ENCODE assay signal across 21 cellular contexts in genomic region chr1:46646844-46647243, GRCh38. TPM values are rescaled to one million over a fixed set of nuclear protein-coding genes. Genes with fewer than 3 reads are reported as not detected.
"Had no signal": no experiment of that assay in that cellular context is flagged by ENCODE, and none has a peak within 500 bp of the region (broad histone marks: within the 10 kb centered on the region; RNA-seq: fewer than 3 reads in every experiment).

No MANE protein-coding gene starts in this region.

- H3K27me3 Mint-ChIP-seq: T-cell had no signal

- H3K27ac Mint-ChIP-seq: natural killer cell, T-cell had no signal

- DNase-seq: activated CD4-positive, alpha-beta T cell treated with anti-CD3 and anti-CD28 coated beads, Interleukin-2, amount 50 U/mL, for 1 hour; activated CD8-positive, alpha-beta memory T cell treated with anti-CD3 and anti-CD28 coated beads for 24 hours; activated CD8-positive, alpha-beta memory T cell treated with anti-CD3 and anti-CD28 coated beads, Interleukin-2, amount 50 U/mL, for 48 hours; activated naive CD4-positive, alpha-beta T cell; cerebellar nuclear complex; cortex of kidney; effector CD4-positive, alpha-beta T cell; hippocampal formation; left cardiac atrium; mesenchymal stem cell; natural killer cell; pancreas; right lobe of liver; stimulated activated CD4-positive, alpha-beta T cell treated with anti-CD3 and anti-CD28 coated beads, Interleukin-4, amount 100 ng/mL, for 4 hours; stimulated activated naive CD4-positive, alpha-beta T cell; T-cell; T1000 had no signal

- H3K4me3 ChIP-seq: pancreas, right lobe of liver, smooth muscle cell, suprapubic skin had no signal

- H3K4me1 Mint-ChIP-seq: natural killer cell, T-cell had no signal

- H3K4me3 Mint-ChIP-seq: natural killer cell, T-cell had no signal

RNA-seq across cellular contexts. Expression of gene TEX38, which starts 24.8 kb away (rescaled TPM):
- total RNA-seq: bronchial epithelial cell, lower leg skin, pancreas, right lobe of liver, smooth muscle cell, suprapubic skin, T-cell had no signal
